Comparison of ENCODE assay signal across 8 cellular contexts in genomic region chr14:70808023-70808401, GRCh38. TPM values are rescaled to one million over a fixed set of nuclear protein-coding genes. Genes with fewer than 3 reads are reported as not detected.
DNase-seq lines count a peak whose midpoint lies in the region; ATAC-seq and TF ChIP-seq lines count a peak whose summit lies in the region.

No MANE protein-coding gene starts in this region.

- no peak overlapping the region for H3K4me3 Mint-ChIP-seq in activated CD4-positive, alpha-beta memory T cell treated with anti-CD3 and anti-CD28 coated beads for 36 hours

- CTCF ChIA-PET in GM10248 (lab: Yijun Ruan, JAX) = interaction anchor here (0.7 to 2.9 kb wide), 3 partner anchors 11 to 95 kb away, joined by 3 to 31 read pairs (median 3); no protein-coding TSS in a partner anchor
- CTCF ChIA-PET in activated CD4-positive, alpha-beta memory T cell treated with anti-CD3 and anti-CD28 coated beads for 36 hours (lab: Charles Lee) = interaction anchor here (1.0 to 2.3 kb wide), 4 partner anchors 10 to 163 kb away, joined by 3 to 11 read pairs (median 7); no protein-coding TSS in a partner anchor

- H3K27me3 Mint-ChIP-seq in activated CD4-positive, alpha-beta memory T cell treated with anti-CD3 and anti-CD28 coated beads for 36 hours = no peaks in the 10 kb centered on the region

- H3K4me1 Mint-ChIP-seq in activated CD4-positive, alpha-beta memory T cell treated with anti-CD3 and anti-CD28 coated beads for 36 hours (ENCODE audit: low read depth) = peaks cover 9% of the 10 kb centered on the region

- no peaks in the 10 kb centered on the region for H3K9me3 Mint-ChIP-seq in activated CD4-positive, alpha-beta memory T cell treated with anti-CD3 and anti-CD28 coated beads for 36 hours

- intact Hi-C loops in activated CD4-positive, alpha-beta memory T cell treated with anti-CD3 and anti-CD28 coated beads for 36 hours (cut with micrococcal nuclease) = loop anchor here (2.0 to 5.0 kb wide), 4 partner anchors 151 to 451 kb away; partner anchors contain the start of genes COX16, MED6 and TTC9

- TF ChIP-seq CTCF in GM10248 (IDR thresholded peaks at IDR 0.05; ENCODE audit: control extremely low read depth, extremely low read depth, low read depth, missing control alignments) = no peak
- TF ChIP-seq CTCF in LNCaP clone FGC (IDR thresholded peaks at IDR 0.05; ENCODE audit: control insufficient read depth, extremely low read depth, insufficient read depth) = no peak
- TF ChIP-seq CTCF in epithelial cell of proximal tubule (conservative IDR thresholded peaks at IDR 0.05; ENCODE audit: low read depth, low read length) = no peak
- no peak for TF ChIP-seq CTCF in retinal pigment epithelial cell (conservative IDR thresholded peaks at IDR 0.05; ENCODE audit: low read depth, low read length)

- POLR2A ChIA-PET in GM10248 (lab: Yijun Ruan, JAX) = no interaction called here
- POLR2A ChIA-PET in activated CD4-positive, alpha-beta memory T cell treated with anti-CD3 and anti-CD28 coated beads for 36 hours (lab: Charles Lee) = interaction anchor here (2.1 to 2.8 kb wide), 2 partner anchors 14 to 166 kb away, joined by 9 to 10 read pairs; partner anchors contain the start of gene TTC9

- H3K4me3 ChIP-seq in LNCaP clone FGC (ENCODE audit: low read depth, low read length) (peak overlapping the region; percentile 83), epithelial cell of proximal tubule (ENCODE audit: low read depth, low read length) (peak overlapping the region; percentile 74), retinal pigment epithelial cell (ENCODE audit: low read length) (peak overlapping the region; percentile 76)

- no peaks in the 10 kb centered on the region for H3K36me3 Mint-ChIP-seq in activated CD4-positive, alpha-beta memory T cell treated with anti-CD3 and anti-CD28 coated beads for 36 hours

- DNase-seq in GM10248 (ENCODE audit: extremely low spot score) = peak; percentile 65
- DNase-seq in LNCaP clone FGC (ENCODE audit: low read depth) = no peak
- DNase-seq in activated CD4-positive, alpha-beta memory T cell treated with anti-CD3 and anti-CD28 coated beads for 36 hours = peak; percentile 74
- no peak for DNase-seq in epithelial cell of proximal tubule (ENCODE audit: low read depth)
- no peak for DNase-seq in retinal pigment epithelial cell (ENCODE audit: low read depth)
- no peak for DNase-seq in dedifferentiated amniotic fluid mesenchymal stem cell (ENCODE audit: extremely low spot score)
- DNase-seq in NCI-H1930 (lab: John Stamatoyannopoulos, UW) = no peak

- H3K27ac Mint-ChIP-seq in activated CD4-positive, alpha-beta memory T cell treated with anti-CD3 and anti-CD28 coated beads for 36 hours = peak overlapping the region; percentile 39

- ATAC-seq in HG03175 (IDR thresholded peaks at IDR 0.05; ENCODE audit: unreplicated experiment) = no peak

RNA-seq across cellular contexts. Expression of gene MAP3K9, which starts 1.3 kb away (rescaled TPM):
- total RNA-seq in activated CD4-positive, alpha-beta memory T cell treated with anti-CD3 and anti-CD28 coated beads for 36 hours = 1 to 10 TPM; 5.9 to 6.3 TPM
- 13.7 and 16.7 TPM in 2 replicates for total RNA-seq in epithelial cell of proximal tubule

Comparison
In these comparisons a context has a peak if more than half of its experiments do, and no peak if none do; other contexts are left out.
1. DNase-seq: peak in GM10248 (single experiment) and activated CD4-positive, alpha-beta memory T cell treated with anti-CD3 and anti-CD28 coated beads for 36 hours (single experiment); none in LNCaP clone FGC (single experiment), epithelial cell of proximal tubule (single experiment), retinal pigment epithelial cell (single experiment), dedifferentiated amniotic fluid mesenchymal stem cell (single experiment) and NCI-H1930 (0 of 2).
2. Peak in every context shown above with its lines, with median percentiles within 50 percentile points of each other: H3K4me3 ChIP-seq.